35 cellular contexts compared by ENCODE assay signal in genomic region chr1:7174561-7174960, GRCh38.
"Had no signal": no experiment of that assay in that cellular context is flagged by ENCODE, and none has a peak within 500 bp of the region (broad histone marks: within the 10 kb centered on the region; RNA-seq: fewer than 3 reads in every experiment).

No MANE protein-coding gene starts in this region.

- H3K4me1 ChIP-seq: adrenal gland, breast epithelium had no signal

- H3K36me3 ChIP-seq: adrenal gland, brain microvascular endothelial cell, breast epithelium had no signal

- H3K36me3 Mint-ChIP-seq: activated CD4-positive, alpha-beta memory T cell treated with anti-CD3 and anti-CD28 coated beads for 36 hours had no signal

- H3K4me3 ChIP-seq: adrenal gland, body of pancreas, breast epithelium had no signal

- H3K4me1 Mint-ChIP-seq: activated B cell treated with CpG ODN at 0.5 μM for 24 hours; activated CD4-positive, alpha-beta T cell treated with anti-CD3 and anti-CD28 coated beads, Interleukin-2, amount 10 ng/mL, durations not matched to agents 24 days and 14 days; activated naive CD8-positive, alpha-beta T cell treated with anti-CD3 and anti-CD28 coated beads for 36 hours had no signal

- H3K9me3 ChIP-seq: adrenal gland, body of pancreas, breast epithelium had no signal

- H3K27ac Mint-ChIP-seq: activated B cell treated with CpG ODN at 0.5 μM for 24 hours; activated CD4-positive, alpha-beta memory T cell treated with anti-CD3 and anti-CD28 coated beads for 36 hours; activated CD4-positive, alpha-beta T cell treated with anti-CD3 and anti-CD28 coated beads, Interleukin-2, amount 10 ng/mL, durations not matched to agents 24 days and 14 days; activated CD8-positive, alpha-beta T cell treated with anti-CD3 and anti-CD28 coated beads for 36 hours; activated naive CD4-positive, alpha-beta T cell treated with anti-CD3 and anti-CD28 coated beads for 36 hours; activated naive CD4-positive, alpha-beta T cell treated with anti-CD3 and anti-CD28 coated beads, Interleukin-2, amount 50 U/mL, for 72 hours; activated naive CD8-positive, alpha-beta T cell treated with anti-CD3 and anti-CD28 coated beads for 36 hours; activated T-cell treated with anti-CD3 and anti-CD28 coated beads, Interleukin-2, amount 50 U/mL, for 72 hours; activated T-helper 1 cell treated with anti-CD3 and anti-CD28 coated beads, Interleukin-12 subunit alpha, Interleukin-12 subunit beta, Interleukin-2, Interleukin-4 antibody, amounts not matched to agents 30 ng/mL and 10 ng/mL and 1 ng/mL, durations not matched to agents 14 hours and 24 hours and 36 hours; activated T-helper 17 cell treated with anti-CD3 and anti-CD28 coated beads, Interleukin-2, amount 50 U/mL, for 72 hours; T-helper 1 cell treated with Interleukin-12 subunit alpha and Interleukin-12 subunit beta and Interleukin-4 antibody, amounts not matched to agents 30 μg/mL and 1 μg/mL, for 36 hours; T-helper 2 cell treated with Interferon-gamma antibody and Interleukin-4, amounts not matched to agents 5 μg/mL and 100 μg/mL, for 36 hours had no signal

- H3K27me3 ChIP-seq: adrenal gland, body of pancreas, breast epithelium had no signal

- H3K27ac ChIP-seq: adrenal gland, body of pancreas, brain microvascular endothelial cell, breast epithelium, VCaP had no signal

- H3K4me3 Mint-ChIP-seq: activated B cell treated with CpG ODN at 0.5 μM for 24 hours; activated CD4-positive, alpha-beta memory T cell treated with anti-CD3 and anti-CD28 coated beads for 36 hours; activated CD4-positive, alpha-beta T cell treated with anti-CD3 and anti-CD28 coated beads, Interleukin-2, amount 10 ng/mL, durations not matched to agents 24 days and 14 days; activated CD8-positive, alpha-beta T cell treated with anti-CD3 and anti-CD28 coated beads for 36 hours; activated naive CD4-positive, alpha-beta T cell treated with anti-CD3 and anti-CD28 coated beads for 36 hours; activated naive CD8-positive, alpha-beta T cell treated with anti-CD3 and anti-CD28 coated beads for 36 hours; activated T-cell treated with anti-CD3 and anti-CD28 coated beads, Interleukin-2, amount 50 U/mL, for 4 hours; activated T-cell treated with anti-CD3 and anti-CD28 coated beads, Interleukin-2, amount 50 U/mL, for 72 hours; activated T-helper 1 cell treated with anti-CD3 and anti-CD28 coated beads, Interleukin-12 subunit alpha, Interleukin-12 subunit beta, Interleukin-2, Interleukin-4 antibody, amounts not matched to agents 30 ng/mL and 10 ng/mL and 1 ng/mL, durations not matched to agents 14 hours and 24 hours and 36 hours; activated T-helper 17 cell treated with anti-CD3 and anti-CD28 coated beads, Interleukin-2, amount 50 U/mL, for 72 hours; T-helper 1 cell treated with Interleukin-12 subunit alpha and Interleukin-12 subunit beta and Interleukin-4 antibody, amounts not matched to agents 30 μg/mL and 1 μg/mL, for 36 hours; T-helper 2 cell treated with Interferon-gamma antibody and Interleukin-4, amounts not matched to agents 5 μg/mL and 100 μg/mL, for 36 hours had no signal

- DNase-seq: activated B cell treated with CpG ODN at 0.5 μM for 24 hours; activated CD4-positive, alpha-beta memory T cell treated with anti-CD3 and anti-CD28 coated beads for 36 hours; activated CD4-positive, alpha-beta T cell treated with anti-CD3 and anti-CD28 coated beads for 4 hours; activated CD4-positive, alpha-beta T cell treated with anti-CD3 and anti-CD28 coated beads, Interleukin-2, amount 10 ng/mL, durations not matched to agents 24 days and 14 days; activated CD4-positive, alpha-beta T cell treated with anti-CD3 and anti-CD28 coated beads, Interleukin-2, amount 50 U/mL, for 1 hour; activated CD4-positive, alpha-beta T cell treated with anti-CD3 and anti-CD28 coated beads, Interleukin-2, amount 50 U/mL, for 4 hours; activated CD4-positive, CD25-positive, alpha-beta regulatory T cell treated with anti-CD3 and anti-CD28 coated beads, Interleukin-2, amount 50 U/mL, for 72 hours; activated CD8-positive, alpha-beta memory T cell treated with anti-CD3 and anti-CD28 coated beads, Interleukin-2, amount 50 U/mL, for 4 hours; activated CD8-positive, alpha-beta T cell treated with anti-CD3 and anti-CD28 coated beads for 36 hours; activated effector memory CD4-positive, alpha-beta T cell treated with anti-CD3 and anti-CD28 coated beads, Interleukin-2, amount 50 U/mL, for 16 hours; activated gamma-delta T cell treated with Interleukin-2 at 50 U/mL for 16 hours; activated naive CD4-positive, alpha-beta T cell; activated naive CD4-positive, alpha-beta T cell treated with anti-CD3 and anti-CD28 coated beads for 36 hours; activated naive CD4-positive, alpha-beta T cell treated with anti-CD3 and anti-CD28 coated beads, Interleukin-2, amount 50 U/mL, for 16 hours; activated naive CD8-positive, alpha-beta T cell treated with anti-CD3 and anti-CD28 coated beads for 36 hours; activated T-cell treated with anti-CD3 and anti-CD28 coated beads for 4 hours; activated T-cell treated with anti-CD3 and anti-CD28 coated beads, Interleukin-2, amount 50 U/mL, for 1 hour; activated T-cell treated with anti-CD3 and anti-CD28 coated beads, Interleukin-2, amount 50 U/mL, for 4 hours; activated T-cell treated with anti-CD3 and anti-CD28 coated beads, Interleukin-2, amount 50 U/mL, for 72 hours; amniotic stem cell; aorta; brain microvascular endothelial cell; central memory CD4-positive, alpha-beta T cell; T-helper 1 cell; T-helper 2 cell; T-helper 9 cell had no signal
